ENCODE assay signal across 10 cellular contexts in genomic region chr1:203069028-203069804, GRCh38. TPM values are rescaled to one million over a fixed set of nuclear protein-coding genes. Genes with fewer than 3 reads are reported as not detected.
DNase-seq lines count a peak whose midpoint lies in the region; TF ChIP-seq lines count a peak whose summit lies in the region.
"Had no signal": no experiment of that assay in that cellular context is flagged by ENCODE, and none has a peak within 500 bp of the region (broad histone marks: within the 10 kb centered on the region; RNA-seq: fewer than 3 reads in every experiment).

No MANE protein-coding gene starts in this region.

- TF ChIP-seq CTCF in right atrium auricular region (IDR thresholded peaks at IDR 0.05): no peak

- H3K9me3 ChIP-seq in SJCRH30 (replicated peaks) (no peaks in the 10 kb centered on the region), right atrium auricular region (no peaks in the 10 kb centered on the region)

- H3K27ac ChIP-seq in SJCRH30 (peak overlapping the region; percentile 87), right atrium auricular region (peak overlapping the region; percentile 60 to 80)

- H3K27me3 ChIP-seq in SJCRH30 (no peaks in the 10 kb centered on the region), right atrium auricular region (no peaks in the 10 kb centered on the region)

- no peak overlapping the region for H3K4me3 ChIP-seq in SJCRH30
- H3K4me3 ChIP-seq in right atrium auricular region: no peak overlapping the region

- H3K4me1 ChIP-seq in SJCRH30 (peaks cover 41% of the 10 kb centered on the region), right atrium auricular region (peaks cover 0 to 27% of the 10 kb centered on the region in 2 donors)

- H3K36me3 ChIP-seq in SJCRH30 (peaks cover 54% of the 10 kb centered on the region), right atrium auricular region (no peaks in the 10 kb centered on the region)

- DNase-seq in LHCN-M2 (ENCODE audit: low read depth) (peak; percentile 79), SJCRH30 (peak; percentile 83 to 93), right atrium auricular region (ENCODE audit: low spot score) (no peak), stromal cell of bone marrow (ENCODE audit: low read depth) (peak; percentile 18), NCI-H1048 (lab: John Stamatoyannopoulos, UW) (no peak), NCI-H146 (lab: John Stamatoyannopoulos, UW) (no peak)
- DNase-seq in activated effector memory CD4-positive, alpha-beta T cell treated with Interleukin-2 at 50 U/mL for 16 hours: no peak
- DNase-seq: activated CD8-positive, alpha-beta T cell treated with anti-CD3 and anti-CD28 coated beads, Interleukin-2, amount 10 ng/mL, durations not matched to agents 7 days and 5 days; erythroblast; Karpas-422 had no signal

RNA-seq across cellular contexts. Expression of gene MYOG, which starts 16.6 kb away (rescaled TPM):
- total RNA-seq in LHCN-M2 (2014; rRNA removed) (0.13 and 5.7 TPM in 2 replicates), right atrium auricular region (not detected)
- 1.1 TPM for polyA plus RNA-seq in LHCN-M2 (2012)
- total RNA-seq in SJCRH30 (2014; rRNA removed; shearing (Covaris generic)): 525 and 538 TPM in 2 replicates
- total RNA-seq: activated CD8-positive, alpha-beta T cell treated with anti-CD3 and anti-CD28 coated beads, Interleukin-2, amount 10 ng/mL, durations not matched to agents 7 days and 5 days had no signal

RNA-seq across cellular contexts. Expression of gene PPFIA4, which starts 42.9 kb away (rescaled TPM):
- total RNA-seq in LHCN-M2 (2014; rRNA removed) (24.1 and 33.2 TPM in 2 replicates), right atrium auricular region (10 to 100 TPM; 16.3 to 19.2 TPM)
- polyA plus RNA-seq in LHCN-M2 (2012): 20.1 TPM
- total RNA-seq in SJCRH30 (2014; rRNA removed; shearing (Covaris generic)): 13.9 and 21.5 TPM in 2 replicates

RNA-seq across cellular contexts. Expression of gene ADORA1, which starts 58.3 kb away (rescaled TPM):
- total RNA-seq in LHCN-M2 (2014; rRNA removed) (9.7 and 19.1 TPM in 2 replicates), right atrium auricular region (10 to 100 TPM in 1 of 2 donors, 1 to 10 TPM in 1; 9.4 to 15.1 TPM)
- 41.8 TPM for polyA plus RNA-seq in LHCN-M2 (2012)
- 53.8 and 60.9 TPM in 2 replicates for total RNA-seq in SJCRH30 (2014; rRNA removed; shearing (Covaris generic))
- total RNA-seq: activated CD8-positive, alpha-beta T cell treated with anti-CD3 and anti-CD28 coated beads, Interleukin-2, amount 10 ng/mL, durations not matched to agents 7 days and 5 days had no signal

Comparison
In these comparisons a context has a peak if more than half of its experiments do, and no peak if none do; other contexts are left out.
1. DNase-seq: peak in LHCN-M2 (single experiment), SJCRH30 (2 of 2) and stromal cell of bone marrow (single experiment); none in right atrium auricular region (single experiment), NCI-H1048 (single experiment), activated effector memory CD4-positive, alpha-beta T cell treated with Interleukin-2 at 50 U/mL for 16 hours (single experiment) and NCI-H146 (single experiment).
2. RNA of gene MYOG, which starts 16.6 kb away (total RNA-seq): 525 to 538 TPM in SJCRH30; 0.13 to 5.7 TPM in LHCN-M2 and not detected in right atrium auricular region; every median in the first group is over 10 times any median in the second.